Comparison of ENCODE assay signal across 9 cellular contexts in the genomic region with DNA sequence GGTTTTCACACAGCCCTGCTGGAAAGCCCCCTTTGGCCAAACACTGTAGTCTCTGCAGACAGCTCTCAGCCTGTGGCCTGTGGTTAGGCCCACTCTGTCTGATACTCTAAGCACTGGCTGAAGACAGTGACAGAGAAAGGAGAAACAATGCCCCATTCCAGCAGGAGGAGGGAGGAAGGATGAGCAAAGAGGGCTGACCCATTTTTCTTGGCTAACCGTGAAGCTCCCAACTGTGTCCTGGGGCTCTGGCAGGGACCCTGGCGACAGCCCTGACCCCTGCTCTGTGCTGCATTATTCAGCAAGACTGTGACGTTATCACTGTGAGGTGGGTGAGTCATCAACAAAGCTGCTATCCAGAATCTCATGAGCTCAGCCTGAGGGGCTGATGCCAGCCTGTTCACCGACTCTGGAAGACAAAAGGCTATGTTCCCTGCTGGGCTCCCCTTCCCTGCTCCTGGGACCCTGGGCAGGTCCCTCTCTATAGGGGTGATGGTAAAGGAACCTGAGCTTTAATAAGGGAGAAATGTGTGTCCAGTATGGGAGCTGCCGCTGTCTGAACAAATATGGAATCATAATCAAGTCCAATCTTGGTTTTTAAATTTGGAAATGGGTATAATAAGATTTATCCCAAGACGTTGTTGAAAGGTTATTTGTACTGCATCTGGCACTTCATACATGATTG.
DNase-seq lines count a peak whose midpoint lies in the region; ATAC-seq and TF ChIP-seq lines count a peak whose summit lies in the region.
"Had no signal": no experiment of that assay in that cellular context is flagged by ENCODE, and none has a peak within 500 bp of the region (broad histone marks: within the 10 kb centered on the region; RNA-seq: fewer than 3 reads in every experiment).

No MANE protein-coding gene starts in this region.

- no peak overlapping the region for H2AFZ ChIP-seq in PC-9

- H3K36me3 ChIP-seq in spleen (no peaks in the 10 kb centered on the region), PC-9 (ENCODE audit: low read depth) (no peaks in the 10 kb centered on the region)

- H3K4me3 Mint-ChIP-seq in activated T-cell treated with anti-CD3 and anti-CD28 coated beads, Interleukin-2, amount 50 U/mL, for 24 hours, result no peak overlapping the region

- H3K79me2 ChIP-seq in PC-9 (ENCODE audit: low read depth), result no peaks in the 10 kb centered on the region

- BruUV-seq in PC-9 (replicated peaks; lab: Mats Ljungman, UMichigan), result no TSS peak

- H3F3A ChIP-seq in PC-9 (ENCODE audit: insufficient read depth, low read depth), result peaks cover 7% of the 10 kb centered on the region; the same call in 1 of the 2 replicates

- H3K4me2 ChIP-seq in PC-9, result no peak overlapping the region

- H3K9me2 ChIP-seq in PC-9 (ENCODE audit: insufficient read depth), result no peaks in the 10 kb centered on the region

- no peak overlapping the region for H3K27ac Mint-ChIP-seq in activated T-cell treated with anti-CD3 and anti-CD28 coated beads, Interleukin-2, amount 50 U/mL, for 24 hours
- H3K27ac Mint-ChIP-seq: activated naive CD4-positive, alpha-beta T cell treated with anti-CD3 and anti-CD28 coated beads, Interleukin-2, amount 50 U/mL, for 72 hours had no signal

- TF ChIP-seq POLR2A in spleen (IDR thresholded peaks at IDR 0.05), result no peak

- H3K4me3 ChIP-seq in epithelial cell of proximal tubule (ENCODE audit: low read depth, low read length) (no peak overlapping the region), spleen (no peak overlapping the region), PC-9 (no peak overlapping the region)

- TF ChIP-seq CTCF in epithelial cell of proximal tubule (conservative IDR thresholded peaks at IDR 0.05; ENCODE audit: low read depth, low read length), result no peak
- TF ChIP-seq CTCF in spleen (IDR thresholded peaks at IDR 0.05 in 8 of 11, conservative IDR thresholded peaks at IDR 0.05 in 3 of 11), result no peak
- no peak for TF ChIP-seq CTCF in PC-9 (conservative IDR thresholded peaks at IDR 0.05)

- ATAC-seq in GM18907 (IDR thresholded peaks at IDR 0.05; ENCODE audit: unreplicated experiment), result peak; percentile 72
- ATAC-seq in GM19328 (IDR thresholded peaks at IDR 0.05; ENCODE audit: unreplicated experiment), result no peak

- H3K9me3 Mint-ChIP-seq in activated T-cell treated with anti-CD3 and anti-CD28 coated beads, Interleukin-2, amount 50 U/mL, for 24 hours, result peaks cover 8% of the 10 kb centered on the region

- DNase-seq in NCI-H446 (lab: John Stamatoyannopoulos, UW), result peak; percentile 22 to 64
- peak; percentile 68 for DNase-seq in epithelial cell of proximal tubule (ENCODE audit: low read depth)
- DNase-seq in posterior cingulate gyrus, result peak in 6 of 10 donors; percentile 39 to 90 (median 62)
- DNase-seq in spleen, result no peak
- no peak for DNase-seq in activated T-cell treated with anti-CD3 and anti-CD28 coated beads, Interleukin-2, amount 50 U/mL, for 24 hours
- DNase-seq in PC-9, result no peak

- WGBS in spleen, 5 donors, result 74 to 85% (median 82%) methylated on average over 6 of the region's 6 CpGs

- intact Hi-C loops in posterior cingulate gyrus (cut with DNase I) (no loop called here), spleen (cut with DNase I; ENCODE audit: low total_unique reads) (no loop called here), PC-9 (cut with micrococcal nuclease; ENCODE audit: unreplicated experiment) (no loop called here)

- POLR2A ChIA-PET in PC-9 (lab: Charles Lee; ENCODE audit: unreplicated experiment), result no interaction called here

- CTCF ChIA-PET in PC-9 (lab: Charles Lee), result no interaction called here

- H3K36me3 Mint-ChIP-seq in activated T-cell treated with anti-CD3 and anti-CD28 coated beads, Interleukin-2, amount 50 U/mL, for 24 hours (ENCODE audit: low read depth), result no peaks in the 10 kb centered on the region

- H3K4me1 ChIP-seq in spleen (peaks cover 0 to 25% (median 14%) of the 10 kb centered on the region in 6 donors), PC-9 (replicated peaks; ENCODE audit: insufficient read depth) (peaks cover 12% of the 10 kb centered on the region)

- no peaks in the 10 kb centered on the region for H4K20me1 ChIP-seq in PC-9 (ENCODE audit: insufficient read depth)

- H3K27me3 ChIP-seq in spleen (replicated peaks in 1 of 7) (no peaks in the 10 kb centered on the region), PC-9 (ENCODE audit: insufficient read depth, low read depth) (0 out of 2 replicates have a peak, but pooled peaks cover 4% of the 10 kb centered on the region)

- no peaks in the 10 kb centered on the region for H3K27me3 Mint-ChIP-seq in activated T-cell treated with anti-CD3 and anti-CD28 coated beads, Interleukin-2, amount 50 U/mL, for 24 hours

- H3K9me3 ChIP-seq in spleen, result peaks cover 0 to 11% (median 7%) of the 10 kb centered on the region in 8 donors
- no peaks in the 10 kb centered on the region for H3K9me3 ChIP-seq in PC-9 (ENCODE audit: insufficient read depth, low read depth)

- H3K4me1 Mint-ChIP-seq in activated T-cell treated with anti-CD3 and anti-CD28 coated beads, Interleukin-2, amount 50 U/mL, for 24 hours (ENCODE audit: low read depth), result peaks cover 4% of the 10 kb centered on the region

- H3K27ac ChIP-seq in spleen (no peak overlapping the region), PC-9 (no peak overlapping the region)

Comparison
In these comparisons a context has a peak if more than half of its experiments do, and no peak if none do; other contexts are left out.
1. DNase-seq: peak in NCI-H446 (2 of 2), epithelial cell of proximal tubule (single experiment) and posterior cingulate gyrus (6 of 10); none in spleen (single experiment), activated T-cell treated with anti-CD3 and anti-CD28 coated beads, Interleukin-2, amount 50 U/mL, for 24 hours (single experiment) and PC-9 (0 of 2).